In genomic region chr19:17002455-17002854, GRCh38 we compare ENCODE assay signal across 20 cellular contexts. TPM values are rescaled to one million over a fixed set of nuclear protein-coding genes. Genes with fewer than 3 reads are reported as not detected.
DNase-seq lines count a peak whose midpoint lies in the region; ATAC-seq and TF ChIP-seq lines count a peak whose summit lies in the region.
"Had no signal": no experiment of that assay in that cellular context is flagged by ENCODE, and none has a peak within 500 bp of the region (broad histone marks: within the 10 kb centered on the region; RNA-seq: fewer than 3 reads in every experiment).

No MANE protein-coding gene starts in this region.

- no TSS peak for BruUV-seq in PC-3 (replicated peaks; lab: Mats Ljungman, UMichigan)

- CTCF ChIA-PET in PC-3 (lab: Charles Lee): no interaction called here

- peaks cover 19% of the 10 kb centered on the region for H3K4me1 Mint-ChIP-seq in T-helper 1 cell treated with Interleukin-12 subunit alpha and Interleukin-12 subunit beta and Interleukin-4 antibody, amounts not matched to agents 30 μg/mL and 1 μg/mL, for 36 hours (ENCODE audit: low read depth)
- H3K4me1 Mint-ChIP-seq in T-helper 17 cell: peaks cover 22% of the 10 kb centered on the region

- POLR2A ChIA-PET in PC-3 (lab: Charles Lee; ENCODE audit: unreplicated experiment): no interaction called here

- H3K4me3 ChIP-seq in BLaER1 (no peak overlapping the region; the same call in 1 of the 2 replicates), iPS-15b (ENCODE audit: low read depth, low read length) (peak overlapping the region; percentile 50), PC-3 (ENCODE audit: low read length) (no peak overlapping the region)

- no peak overlapping the region for H2AFZ ChIP-seq in PC-3 (ENCODE audit: low read length)

- no peaks in the 10 kb centered on the region for H3K79me2 ChIP-seq in PC-3 (ENCODE audit: low read length)

- H3K4me3 Mint-ChIP-seq in T-helper 1 cell treated with Interleukin-12 subunit alpha and Interleukin-12 subunit beta and Interleukin-4 antibody, amounts not matched to agents 30 μg/mL and 1 μg/mL, for 36 hours: no peak overlapping the region
- peak overlapping the region; percentile 12 for H3K4me3 Mint-ChIP-seq in T-helper 17 cell
- H3K4me3 Mint-ChIP-seq: HFFc6 had no signal

- peaks cover 15% of the 10 kb centered on the region for H3K9me3 ChIP-seq in BLaER1
- peaks cover 7% of the 10 kb centered on the region for H3K9me3 ChIP-seq in T-helper 17 cell (ENCODE audit: control insufficient read depth, low read length, poor library complexity, severe bottlenecking)
- peaks cover 3% of the 10 kb centered on the region for H3K9me3 ChIP-seq in iPS-15b (ENCODE audit: control insufficient read depth, insufficient read depth, low read length)
- no peaks in the 10 kb centered on the region for H3K9me3 ChIP-seq in PC-3 (ENCODE audit: low read length)

- intact Hi-C loops in PC-3 (cut with micrococcal nuclease): no loop called here

- peak overlapping the region; percentile 74 for H3K4me2 ChIP-seq in BLaER1
- no peak overlapping the region for H3K4me2 ChIP-seq in PC-3 (ENCODE audit: low read length)

- H3K27me3 ChIP-seq in BLaER1 (no peaks in the 10 kb centered on the region), iPS-15b (ENCODE audit: control insufficient read depth, insufficient read depth, low read length) (no peaks in the 10 kb centered on the region), PC-3 (ENCODE audit: low read length) (no peaks in the 10 kb centered on the region)

- ATAC-seq in T-helper 17 cell: no peak
- no peak for ATAC-seq in left lobe of liver
- no peak for ATAC-seq in PC-3

- no peaks in the 10 kb centered on the region for H3F3A ChIP-seq in PC-3 (ENCODE audit: low read length, unreplicated experiment)

- TF ChIP-seq CTCF in PC-3 (conservative IDR thresholded peaks at IDR 0.05; ENCODE audit: low read depth, low read length): no peak

- peak overlapping the region; percentile 86 for H3K27ac Mint-ChIP-seq in T-helper 1 cell treated with Interleukin-12 subunit alpha and Interleukin-12 subunit beta and Interleukin-4 antibody, amounts not matched to agents 30 μg/mL and 1 μg/mL, for 36 hours
- H3K27ac Mint-ChIP-seq in T-helper 17 cell: peak overlapping the region; percentile 95
- H3K27ac Mint-ChIP-seq: HFFc6 had no signal

- H3K36me3 ChIP-seq in BLaER1: peaks cover 14% of the 10 kb centered on the region
- H3K36me3 ChIP-seq in iPS-15b (ENCODE audit: control insufficient read depth, insufficient read depth, low read length): no peaks in the 10 kb centered on the region
- H3K36me3 ChIP-seq in PC-3 (ENCODE audit: low read depth, low read length): no peaks in the 10 kb centered on the region

- peaks cover 26% of the 10 kb centered on the region for H3K4me1 ChIP-seq in BLaER1
- H3K4me1 ChIP-seq in iPS-15b (ENCODE audit: control insufficient read depth, insufficient read depth, low read length): no peaks in the 10 kb centered on the region
- no peaks in the 10 kb centered on the region for H3K4me1 ChIP-seq in PC-3 (ENCODE audit: insufficient read depth, low read length)

- H4K20me1 ChIP-seq in BLaER1 (no peaks in the 10 kb centered on the region), PC-3 (ENCODE audit: low read length) (no peaks in the 10 kb centered on the region)

- no peaks in the 10 kb centered on the region for H3K9me2 ChIP-seq in PC-3 (replicated peaks; ENCODE audit: low read length)

- DNase-seq in T-helper 1 cell (no peak), T-helper 17 cell (no peak), left lobe of liver (ENCODE audit: low spot score) (no peak), SHP77 treated with DMSO at 0.1 percent for 48 hours (lab: John Stamatoyannopoulos, UW) (no peak), PC-3 (no peak)
- DNase-seq: ACHN, C1 segment of cervical spinal cord, DMS53, HFFc6, MM.1S, NCI-H1048, NCI-H146, NCI-H2029 treated with DMSO at 0.1 percent for 48 hours, NCI-H345, NCI-H524, NCI-H774 had no signal

- H3K27ac ChIP-seq in BLaER1 (peak overlapping the region; percentile 1; the same call in 1 of the 2 replicates), PC-3 (ENCODE audit: low read length) (no peak overlapping the region)
- H3K27ac ChIP-seq: 22Rv1 had no signal

- peaks cover 7% of the 10 kb centered on the region for H3K36me3 Mint-ChIP-seq in T-helper 1 cell treated with Interleukin-12 subunit alpha and Interleukin-12 subunit beta and Interleukin-4 antibody, amounts not matched to agents 30 μg/mL and 1 μg/mL, for 36 hours (ENCODE audit: low read depth)
- no peaks in the 10 kb centered on the region for H3K36me3 Mint-ChIP-seq in T-helper 17 cell (ENCODE audit: low read depth)

- H3K9me3 Mint-ChIP-seq in T-helper 1 cell treated with Interleukin-12 subunit alpha and Interleukin-12 subunit beta and Interleukin-4 antibody, amounts not matched to agents 30 μg/mL and 1 μg/mL, for 36 hours: peaks cover 7% of the 10 kb centered on the region

- peaks cover 8% of the 10 kb centered on the region for H3K27me3 Mint-ChIP-seq in T-helper 1 cell treated with Interleukin-12 subunit alpha and Interleukin-12 subunit beta and Interleukin-4 antibody, amounts not matched to agents 30 μg/mL and 1 μg/mL, for 36 hours (ENCODE audit: low read depth)
- H3K27me3 Mint-ChIP-seq in T-helper 17 cell: no peaks in the 10 kb centered on the region

- no peak overlapping the region for H3K9ac ChIP-seq in BLaER1
- H3K9ac ChIP-seq in iPS-15b (ENCODE audit: low read depth, low read length): no peak overlapping the region
- no peak overlapping the region for H3K9ac ChIP-seq in PC-3 (ENCODE audit: low read length)

RNA-seq across cellular contexts. Expression of gene CPAMD8, which starts 24.2 kb away (rescaled TPM):
- total RNA-seq in T-helper 17 cell (1 to 10 TPM; 1.1 to 3.3 TPM), left lobe of liver (1.3 TPM), PC-3 (2014; rRNA removed) (2.3 and 3.9 TPM in 2 replicates)
